17 cellular contexts compared by ENCODE assay signal in the genomic region with DNA sequence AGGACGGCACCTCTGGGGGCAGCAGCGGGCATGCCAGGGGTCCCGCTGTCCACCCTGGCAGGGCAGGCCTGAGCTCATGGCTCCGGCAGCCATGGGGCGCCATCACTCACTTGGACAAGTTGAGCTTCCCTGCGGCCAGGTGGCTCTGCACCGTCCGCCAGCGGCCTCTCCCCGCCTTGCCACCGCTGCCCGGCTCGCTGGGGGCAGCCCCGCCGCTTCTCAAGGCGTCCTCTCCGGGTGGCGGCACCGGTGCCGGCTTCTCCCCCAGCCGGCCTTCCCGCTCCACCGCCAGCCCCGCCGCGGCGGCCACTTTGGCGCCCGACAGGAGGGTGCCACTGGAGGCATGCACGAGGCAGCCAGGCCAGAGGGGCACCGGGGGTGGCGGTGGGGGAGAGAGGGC. TPM values are rescaled to one million over a fixed set of nuclear protein-coding genes. Genes with fewer than 3 reads are reported as not detected.
DNase-seq lines count a peak whose midpoint lies in the region; ATAC-seq and TF ChIP-seq lines count a peak whose summit lies in the region.
"Had no signal": no experiment of that assay in that cellular context is flagged by ENCODE, and none has a peak within 500 bp of the region (broad histone marks: within the 10 kb centered on the region; RNA-seq: fewer than 3 reads in every experiment).

No MANE protein-coding gene starts in this region.

- H3K9ac ChIP-seq in BLaER1 = no peak overlapping the region
- H3K9ac ChIP-seq: BLaER1 treated with 17β-estradiol and CSF1 and Interleukin-3, amounts not matched to agents 10 nM and 100 nM had no signal

- H4K20me1 ChIP-seq in BLaER1 = 0 out of 2 replicates have a peak, but pooled peaks cover 6% of the 10 kb centered on the region

- H3K9me3 ChIP-seq in BLaER1 (no peaks in the 10 kb centered on the region), Caco-2 (no peaks in the 10 kb centered on the region)
- H3K9me3 ChIP-seq: BE2C; BLaER1 treated with 17β-estradiol and CSF1 and Interleukin-3, amounts not matched to agents 10 nM and 100 nM had no signal

- intact Hi-C loops in Caco-2 (cut with micrococcal nuclease; ENCODE audit: unreplicated experiment) = no loop called here

- H3K27ac Mint-ChIP-seq in Caco-2 (ENCODE audit: unreplicated experiment) = peak overlapping the region; percentile 51
- H3K27ac Mint-ChIP-seq in nephron = peak overlapping the region in 1 of 3 experiments; percentile 18
- H3K27ac Mint-ChIP-seq: CD4-positive, alpha-beta T cell; CD8-positive, alpha-beta T cell had no signal

- no TSS peak for BruUV-seq in Caco-2 (replicated peaks; lab: Mats Ljungman, UMichigan)

- H3K4me3 Mint-ChIP-seq in Caco-2 (ENCODE audit: unreplicated experiment) (no peak overlapping the region), nephron (peak overlapping the region; percentile 18 to 87 (median 79))
- H3K4me3 Mint-ChIP-seq: CD4-positive, alpha-beta T cell; CD8-positive, alpha-beta T cell had no signal

- H3K27ac ChIP-seq in BLaER1 = no peak overlapping the region
- H3K27ac ChIP-seq: BLaER1 treated with 17β-estradiol and CSF1 and Interleukin-3, amounts not matched to agents 10 nM and 100 nM; C4-2B had no signal

- H3K27me3 ChIP-seq in BLaER1 = no peaks in the 10 kb centered on the region; the same call in 1 of the 2 replicates
- H3K27me3 ChIP-seq in Caco-2 (replicated peaks; ENCODE audit: control insufficient read depth, insufficient read depth, low read length) = no peaks in the 10 kb centered on the region
- H3K27me3 ChIP-seq: BE2C had no signal

- H3K36me3 ChIP-seq in BLaER1 (no peaks in the 10 kb centered on the region), Caco-2 (ENCODE audit: control insufficient read depth, insufficient read depth, low read length) (peaks cover 2% of the 10 kb centered on the region; the same call in 1 of the 2 replicates)
- H3K36me3 ChIP-seq: BE2C; BLaER1 treated with 17β-estradiol and CSF1 and Interleukin-3, amounts not matched to agents 10 nM and 100 nM had no signal

- H3K4me3 ChIP-seq in BLaER1 (no peak overlapping the region), Caco-2 (ENCODE audit: low read depth, low read length) (no peak overlapping the region)
- H3K4me3 ChIP-seq: BLaER1 treated with 17β-estradiol and CSF1 and Interleukin-3, amounts not matched to agents 10 nM and 100 nM; GM12878 had no signal

- ATAC-seq in HG03460 (IDR thresholded peaks at IDR 0.05; ENCODE audit: unreplicated experiment) = no peak
- no peak for ATAC-seq in HG03442 (IDR thresholded peaks at IDR 0.05; ENCODE audit: unreplicated experiment)
- ATAC-seq: CD8-positive, alpha-beta T cell; GM12878 had no signal

- H3K27me3 Mint-ChIP-seq in Caco-2 (ENCODE audit: insufficient read depth, unreplicated experiment) (no peaks in the 10 kb centered on the region), nephron (ENCODE audit: low read depth) (peaks cover 11% of the 10 kb centered on the region)

- POLR2A ChIA-PET in Caco-2 (lab: Charles Lee) = no interaction called here

- CTCF ChIA-PET in Caco-2 (lab: Charles Lee) = interaction anchor here (0.5 to 1.1 kb wide), 4 partner anchors 9 to 92 kb away, joined by 3 to 5 read pairs (median 4); no protein-coding TSS in a partner anchor

- H3K4me2 ChIP-seq in BLaER1 = peak overlapping the region; percentile 73; the same call in 1 of the 2 replicates

- peaks cover 9% of the 10 kb centered on the region for H3K9me3 Mint-ChIP-seq in Caco-2 (ENCODE audit: unreplicated experiment)
- no peaks in the 10 kb centered on the region for H3K9me3 Mint-ChIP-seq in nephron
- H3K9me3 Mint-ChIP-seq: CD4-positive, alpha-beta T cell; CD8-positive, alpha-beta T cell had no signal

- TF ChIP-seq CTCF in Caco-2 (IDR thresholded peaks at IDR 0.05; ENCODE audit: insufficient read depth in 1 of 2, low read depth in 1 of 2, low read length in 1 of 2, severe bottlenecking in 1 of 2, unreplicated experiment in 1 of 2) (no peak), nephron (IDR thresholded peaks at IDR 0.05; ENCODE audit: unreplicated experiment in 3 of 3) (no peak)

- peaks cover 50% of the 10 kb centered on the region for H3K4me1 ChIP-seq in BLaER1
- peaks cover 9% of the 10 kb centered on the region for H3K4me1 ChIP-seq in Caco-2

- H3K36me3 Mint-ChIP-seq in Caco-2 (ENCODE audit: insufficient read depth, unreplicated experiment) = peaks cover 19% of the 10 kb centered on the region
- H3K36me3 Mint-ChIP-seq in nephron (ENCODE audit: low read depth) = no peaks in the 10 kb centered on the region
- H3K36me3 Mint-ChIP-seq: CD8-positive, alpha-beta T cell had no signal

- DNase-seq in Caco-2 = no peak
- DNase-seq in NCI-H1417 treated with DMSO at 0.1 percent for 48 hours (lab: John Stamatoyannopoulos, UW) = no peak
- DNase-seq: BE2C; CD4-positive, alpha-beta T cell; CD8-positive, alpha-beta T cell; DMS 273 treated with DMSO at 0.1 percent for 48 hours; DMS153; DMS79; EL; GDM1 had no signal

- H3K4me1 Mint-ChIP-seq in Caco-2 (ENCODE audit: low read depth, unreplicated experiment) (peaks cover 6% of the 10 kb centered on the region), nephron (peaks cover 46% of the 10 kb centered on the region)

RNA-seq across cellular contexts. Expression of gene SYT7, which starts 35.0 kb away (rescaled TPM):
- total RNA-seq in Caco-2 (2022) = 32.8 and 33.5 TPM in 2 replicates
- total RNA-seq: CD4-positive, alpha-beta T cell; CD8-positive, alpha-beta T cell; GM12878 had no signal

RNA-seq across cellular contexts. Expression of gene LRRC10B, which starts 37.4 kb away (rescaled TPM):
- total RNA-seq in Caco-2 (2022) = 0.34 TPM in 1 of 2 replicates, not detected in the other
- total RNA-seq: CD4-positive, alpha-beta T cell; CD8-positive, alpha-beta T cell; GM12878 had no signal
